In genomic region chr16:20647182-20647581, GRCh38 we compare ENCODE assay signal across 4 cellular contexts. TPM values are rescaled to one million over a fixed set of nuclear protein-coding genes. Genes with fewer than 3 reads are reported as not detected.
"Had no signal": no experiment of that assay in that cellular context is flagged by ENCODE, and none has a peak within 500 bp of the region (broad histone marks: within the 10 kb centered on the region; RNA-seq: fewer than 3 reads in every experiment).

No MANE protein-coding gene starts in this region.

RNA-seq across cellular contexts. Expression of gene ACSM1, which starts 50.3 kb away (rescaled TPM):
- total RNA-seq: LHCN-M2, M059J, MCF 10A, NCI-H460 had no signal
